Comparison of ENCODE assay signal across 16 cellular contexts in genomic region chr13:113981611-113982295, GRCh38. TPM values are rescaled to one million over a fixed set of nuclear protein-coding genes. Genes with fewer than 3 reads are reported as not detected.
A peak's percentile ranks its signal among the peaks of the same experiment; 100 is the strongest.
DNase-seq lines count a peak whose midpoint lies in the region; ATAC-seq, FAIRE-seq and TF ChIP-seq lines count a peak whose summit lies in the region.
"Had no signal": no experiment of that assay in that cellular context is flagged by ENCODE, and none has a peak within 500 bp of the region (broad histone marks: within the 10 kb centered on the region; RNA-seq: fewer than 3 reads in every experiment).

No MANE protein-coding gene starts in this region.

- no peaks in the 10 kb centered on the region for H3K27me3 ChIP-seq in HCT116 (ENCODE audit: insufficient read depth, low read length)
- H3K27me3 ChIP-seq: BE2C, SJSA1 had no signal

- H3K9me2 ChIP-seq in HCT116 (ENCODE audit: insufficient read depth), result no peaks in the 10 kb centered on the region

- H3K4me1 Mint-ChIP-seq in immature natural killer cell, result peaks cover 7 to 9% of the 10 kb centered on the region in 2 donors
- peaks cover under 1 to 2% of the 10 kb centered on the region in 2 donors for H3K4me1 Mint-ChIP-seq in stimulated activated naive B cell treated with anti-CD40 and anti-IgM and Interleukin-4, amounts not matched to agents 10 μg/mL and 1 μg/mL and 100 μg/mL, for 72 hours
- H3K4me1 Mint-ChIP-seq: IgD-negative memory B cell had no signal

- no peaks in the 10 kb centered on the region; a peak in 2 of 4 replicates for H3K36me3 ChIP-seq in HCT116 (ENCODE audit: control insufficient read depth in 1 of 2, insufficient read depth in 2 of 2, low read length in 2 of 2)

- intact Hi-C loops in HCT116 (cut with micrococcal nuclease), result no loop called here

- H3K4me1 ChIP-seq in HCT116 (ENCODE audit: control insufficient read depth in 1 of 2, insufficient read depth in 2 of 2, low read length in 2 of 2), result peaks cover 17 to 27% of the 10 kb centered on the region in 2 experiments
- H3K4me1 ChIP-seq: BE2C had no signal

- peaks cover 11 to 38% (median 19%) of the 10 kb centered on the region in 3 donors for H3K36me3 Mint-ChIP-seq in immature natural killer cell
- H3K36me3 Mint-ChIP-seq in stimulated activated naive B cell treated with anti-CD40 and anti-IgM and Interleukin-4, amounts not matched to agents 10 μg/mL and 1 μg/mL and 100 μg/mL, for 72 hours, result peaks cover 40 to 65% of the 10 kb centered on the region in 2 donors

- CTCF ChIA-PET in HCT116 (lab: Charles Lee), result interaction anchor here (1.3 kb wide), 1 partner anchor 9 kb away, joined by 3 read pairs; no protein-coding TSS in a partner anchor
- CTCF ChIA-PET in RWPE1 (lab: Yijun Ruan, JAX), result interaction anchor here (0.6 to 1.2 kb wide), 3 partner anchors 11 to 245 kb away, joined by 3 to 6 read pairs (median 3); no protein-coding TSS in a partner anchor

- peak overlapping the region in 4 of 6 donors; percentile 24 to 76 (median 44) for H3K27ac Mint-ChIP-seq in immature natural killer cell
- peak overlapping the region; percentile 82 for H3K27ac Mint-ChIP-seq in stimulated activated naive B cell treated with anti-CD40 and anti-IgM and Interleukin-4, amounts not matched to agents 10 μg/mL and 1 μg/mL and 100 μg/mL, for 72 hours
- H3K27ac Mint-ChIP-seq: T-helper 2 cell treated with Interferon-gamma antibody and Interleukin-4, amounts not matched to agents 5 μg/mL and 100 μg/mL, for 36 hours had no signal

- H3K4me3 Mint-ChIP-seq in immature natural killer cell, result no peak overlapping the region
- no peak overlapping the region for H3K4me3 Mint-ChIP-seq in stimulated activated naive B cell treated with anti-CD40 and anti-IgM and Interleukin-4, amounts not matched to agents 10 μg/mL and 1 μg/mL and 100 μg/mL, for 72 hours
- H3K4me3 Mint-ChIP-seq: T-helper 2 cell treated with Interferon-gamma antibody and Interleukin-4, amounts not matched to agents 5 μg/mL and 100 μg/mL, for 36 hours had no signal

- H3K27ac ChIP-seq in HCT116 (ENCODE audit: low read depth, low read length) (peak overlapping the region; percentile 25; the same call in 1 of the 2 replicates), RWPE1 (peak overlapping the region; percentile 76)
- H3K27ac ChIP-seq: SJSA1 had no signal

- POLR2A ChIA-PET in HCT116 (lab: Charles Lee), result no interaction called here
- POLR2A ChIA-PET in RWPE1 (lab: Yijun Ruan, JAX; ENCODE audit: low non-redundant PET), result interaction anchor here (0.6 kb wide), 1 partner anchor 50 kb away, joined by 3 read pairs; no protein-coding TSS in a partner anchor

- no peak for ATAC-seq in HCT116
- no peak for ATAC-seq in stimulated activated naive B cell treated with anti-CD40 and anti-IgM and Interleukin-4, amounts not matched to agents 10 μg/mL and 1 μg/mL and 100 μg/mL, for 72 hours (replicated peaks)
- no peak for ATAC-seq in GM18909 (IDR thresholded peaks at IDR 0.05; ENCODE audit: poor library complexity, unreplicated experiment)
- ATAC-seq: naive thymus-derived CD8-positive, alpha-beta T cell had no signal

- 0 out of 2 replicates have a peak overlapping the region, but pooled peaks have one; percentile 23 for H3K9ac ChIP-seq in HCT116 (ENCODE audit: low read length)

- H3K9me3 ChIP-seq in HCT116 (ENCODE audit: control insufficient read depth in 1 of 2, insufficient read depth in 1 of 2, low read depth in 1 of 2, low read length in 2 of 2), result no peaks in the 10 kb centered on the region
- H3K9me3 ChIP-seq: BE2C, SJSA1 had no signal

- no peaks in the 10 kb centered on the region for H4K20me1 ChIP-seq in HCT116 (ENCODE audit: insufficient read depth)

- RAD21 ChIA-PET in HCT116 (lab: Charles Lee; ENCODE audit: low non-redundant PET in 1 of 2, low total read pairs in 2 of 2, uncharacterized antibody in 2 of 2, unreplicated experiment in 2 of 2), result no interaction called here

- no peak overlapping the region for H2AFZ ChIP-seq in HCT116 (ENCODE audit: low read depth, low read length, poor library complexity, severe bottlenecking)

- TF ChIP-seq POLR2A in HCT116 (IDR thresholded peaks at IDR 0.05; ENCODE audit: borderline replicate concordance, extremely low read depth, insufficient read depth, insufficient read length) (no peak), H54 (IDR thresholded peaks at IDR 0.05; ENCODE audit: low read depth, low read length) (no peak)

- BruUV-seq in HCT116 (replicated peaks; lab: Mats Ljungman, UMichigan), result no TSS peak

- no peak for DNase-seq in HCT116 (ENCODE audit: low read depth, low spot score)
- no peak for DNase-seq in RWPE1 (ENCODE audit: low spot score)
- DNase-seq in immature natural killer cell, result no peak
- no peak for DNase-seq in stimulated activated naive B cell treated with anti-CD40 and anti-IgM and Interleukin-4, amounts not matched to agents 10 μg/mL and 1 μg/mL and 100 μg/mL, for 72 hours
- no peak for DNase-seq in H54 (ENCODE audit: insufficient read length, low spot score)
- no peak for DNase-seq in NCI-H2081 treated with DMSO at 0.1 percent for 48 hours (lab: John Stamatoyannopoulos, UW)
- DNase-seq: activated gamma-delta T cell treated with Interleukin-2 at 50 U/mL for 16 hours, dermis blood vessel endothelial cell, retina had no signal

- no peak overlapping the region for H3K4me3 ChIP-seq in HCT116 (replicated peaks in 1 of 2; ENCODE audit: low read depth in 1 of 2, low read length in 2 of 2)
- H3K4me3 ChIP-seq: SJSA1 had no signal

- no peak for TF ChIP-seq CTCF in HCT116 (IDR thresholded peaks at IDR 0.05 in 2 of 3, conservative IDR thresholded peaks at IDR 0.05 in 1 of 3; ENCODE audit: borderline replicate concordance in 1 of 3, insufficient read depth in 1 of 3, low read depth in 2 of 3, low read length in 2 of 3)
- no peak for TF ChIP-seq CTCF in RWPE1 (conservative IDR thresholded peaks at IDR 0.05; ENCODE audit: low read depth)

- H3K27me3 Mint-ChIP-seq in immature natural killer cell (ENCODE audit: low read depth in 3 of 3), result peaks cover 36 to 48% (median 39%) of the 10 kb centered on the region in 3 donors
- H3K27me3 Mint-ChIP-seq in stimulated activated naive B cell treated with anti-CD40 and anti-IgM and Interleukin-4, amounts not matched to agents 10 μg/mL and 1 μg/mL and 100 μg/mL, for 72 hours, result no peaks in the 10 kb centered on the region
- H3K27me3 Mint-ChIP-seq: IgD-negative memory B cell; naive thymus-derived CD8-positive, alpha-beta T cell had no signal

- peaks cover 0 to 6% (median 0%) of the 10 kb centered on the region in 6 donors for H3K9me3 Mint-ChIP-seq in immature natural killer cell
- H3K9me3 Mint-ChIP-seq in stimulated activated naive B cell treated with anti-CD40 and anti-IgM and Interleukin-4, amounts not matched to agents 10 μg/mL and 1 μg/mL and 100 μg/mL, for 72 hours, result peaks cover 3 to 8% of the 10 kb centered on the region in 2 donors
- H3K9me3 Mint-ChIP-seq: IgD-negative memory B cell had no signal

- TF ChIP-seq RAD21 in HCT116 (IDR thresholded peaks at IDR 0.05; ENCODE audit: low read depth), result no peak

- no peaks in the 10 kb centered on the region for H3K79me2 ChIP-seq in HCT116 (ENCODE audit: insufficient read depth, low read length)

- H3K4me2 ChIP-seq in HCT116 (ENCODE audit: low read length), result peak overlapping the region; percentile 59

- no peak for FAIRE-seq in H54 (lab: Jason Lieb, UNC)
- FAIRE-seq: G401.6 had no signal

TF ChIP-seq in HCT116, 20 proteins besides CTCF, POLR2A, EP300 and RAD21 (continues in another document):
- TF ChIP-seq REST (IDR thresholded peaks at IDR 0.05; ENCODE audit: low read depth) (no peak), EZH2phosphoT487 (IDR thresholded peaks at IDR 0.05; ENCODE audit: borderline replicate concordance) (no peak), CBX3 (IDR thresholded peaks at IDR 0.05; ENCODE audit: low read depth) (no peak), FOSL1 (IDR thresholded peaks at IDR 0.05; ENCODE audit: low read depth) (no peak), ATF3 (IDR thresholded peaks at IDR 0.05) (no peak)

RNA-seq across cellular contexts. Expression of gene C13orf46, which starts 7.9 kb away (rescaled TPM):
- 0.93 TPM for total RNA-seq in HCT116 (2021; ENCODE audit: unreplicated experiment)
- 0.32 and 0.34 TPM in 2 replicates for polyA plus RNA-seq in HCT116 (2012)
- polyA plus RNA-seq in immature natural killer cell, result 1 to 10 TPM in 1 of 3 donors, under 1 TPM in 1, not detected in 1; 0.07 to 1.1 TPM
- total RNA-seq: SJSA1 had no signal
